10 cellular contexts compared by ENCODE assay signal in genomic region chrX:9745417-9746115, GRCh38. TPM values are rescaled to one million over a fixed set of nuclear protein-coding genes. Genes with fewer than 3 reads are reported as not detected.
DNase-seq lines count a peak whose midpoint lies in the region; ATAC-seq, FAIRE-seq and TF ChIP-seq lines count a peak whose summit lies in the region.
"Had no signal": no experiment of that assay in that cellular context is flagged by ENCODE, and none has a peak within 500 bp of the region (broad histone marks: within the 10 kb centered on the region; RNA-seq: fewer than 3 reads in every experiment).

No MANE protein-coding gene starts in this region.

- peak overlapping the region; percentile 44 for H2AFZ ChIP-seq in keratinocyte (ENCODE audit: control insufficient read depth, low read length)

- peak overlapping the region; percentile 44 for H3K4me3 Mint-ChIP-seq in activated T-helper 17 cell treated with anti-CD3 and anti-CD28 coated beads, Interleukin-2, amount 50 U/mL, for 72 hours
- H3K4me3 Mint-ChIP-seq: CD4-positive, alpha-beta T cell had no signal

- H3K27ac ChIP-seq in keratinocyte (ENCODE audit: control insufficient read depth, insufficient read depth, low read length), result peak overlapping the region; percentile 49

- no peak for ATAC-seq in activated T-helper 17 cell treated with anti-CD3 and anti-CD28 coated beads, Interleukin-2, amount 50 U/mL, for 72 hours (replicated peaks)
- ATAC-seq in HG03565 (IDR thresholded peaks at IDR 0.05; ENCODE audit: unreplicated experiment) (no peak), GM18858 (IDR thresholded peaks at IDR 0.05; ENCODE audit: unreplicated experiment) (no peak)

- H3K36me3 ChIP-seq in keratinocyte (ENCODE audit: control insufficient read depth in 2 of 2, extremely low read depth in 1 of 2, insufficient read depth in 2 of 2, low read length in 2 of 2), result no peaks in the 10 kb centered on the region
- H3K36me3 ChIP-seq: stomach had no signal

- no peaks in the 10 kb centered on the region for H4K20me1 ChIP-seq in keratinocyte (ENCODE audit: control insufficient read depth, extremely low read depth, insufficient read depth, low read length)

- H3K9me1 ChIP-seq in keratinocyte (ENCODE audit: control insufficient read depth, extremely low read depth, insufficient read depth, low read length), result no peaks in the 10 kb centered on the region

- no peaks in the 10 kb centered on the region for H3K79me2 ChIP-seq in keratinocyte (ENCODE audit: control insufficient read depth, insufficient read depth, low read length)

- peak; percentile 29 for FAIRE-seq in keratinocyte (lab: Jason Lieb, UNC)

- dilution Hi-C loops in keratinocyte (cut with MboI; ENCODE audit: extremely low pct_ligation_motif_present, low sequenced_read_pairs), result no loop called here

- no peaks in the 10 kb centered on the region for H3K36me3 Mint-ChIP-seq in activated T-helper 17 cell treated with anti-CD3 and anti-CD28 coated beads, Interleukin-2, amount 50 U/mL, for 72 hours (ENCODE audit: low read depth)

- DNase-seq in A172 (ENCODE audit: low spot score), result peak; percentile 93
- peak; percentile 90 for DNase-seq in HT1080 (ENCODE audit: low read depth)
- DNase-seq in keratinocyte (ENCODE audit: low read depth, low spot score), result no peak
- DNase-seq in SHP77 treated with DMSO at 0.1 percent for 48 hours (lab: John Stamatoyannopoulos, UW), result no peak
- no peak for DNase-seq in stimulated activated naive CD4-positive, alpha-beta T cell (lab: John Stamatoyannopoulos, UW)
- DNase-seq: CD4-positive, alpha-beta T cell; stomach had no signal

- H3K27me3 ChIP-seq in keratinocyte (ENCODE audit: control insufficient read depth, extremely low read depth, insufficient read depth, low read length), result no peaks in the 10 kb centered on the region
- H3K27me3 ChIP-seq: stomach had no signal

- no peak for TF ChIP-seq CTCF in keratinocyte (optimal IDR thresholded peaks at IDR 0.05 in 1 of 3, IDR thresholded peaks at IDR 0.05 in 1 of 3, conservative IDR thresholded peaks at IDR 0.05 in 1 of 3; ENCODE audit: extremely low read depth in 1 of 3, insufficient read depth in 2 of 3, low read length in 3 of 3)

- peak overlapping the region; percentile 44 for H3K4me2 ChIP-seq in keratinocyte (ENCODE audit: control insufficient read depth, extremely low read depth, insufficient read depth, low read depth, low read length)

- H3K4me1 ChIP-seq in keratinocyte (ENCODE audit: control insufficient read depth, extremely low read depth, insufficient read depth, low read length), result peaks cover 13% of the 10 kb centered on the region
- H3K4me1 ChIP-seq: stomach had no signal

- peak overlapping the region; percentile 51 for H3K27ac Mint-ChIP-seq in activated T-helper 17 cell treated with anti-CD3 and anti-CD28 coated beads, Interleukin-2, amount 50 U/mL, for 72 hours
- H3K27ac Mint-ChIP-seq: CD4-positive, alpha-beta T cell had no signal

- no peaks in the 10 kb centered on the region for H3K9me3 ChIP-seq in keratinocyte (ENCODE audit: control insufficient read depth, low read depth, low read length)
- H3K9me3 ChIP-seq: stomach had no signal

- H3K4me3 ChIP-seq in keratinocyte (ENCODE audit: control insufficient read depth in 2 of 3, extremely low read depth in 1 of 3, insufficient read depth in 2 of 3, low read depth in 1 of 3, low read length in 3 of 3), result no peak overlapping the region
- H3K4me3 ChIP-seq: stomach had no signal

- no peak overlapping the region for H3K9ac ChIP-seq in keratinocyte (ENCODE audit: control insufficient read depth, extremely low read depth, insufficient read depth, low read length)

- H3K9me3 Mint-ChIP-seq in activated T-helper 17 cell treated with anti-CD3 and anti-CD28 coated beads, Interleukin-2, amount 50 U/mL, for 72 hours, result peaks cover 4% of the 10 kb centered on the region

- no peaks in the 10 kb centered on the region for H3K27me3 Mint-ChIP-seq in activated T-helper 17 cell treated with anti-CD3 and anti-CD28 coated beads, Interleukin-2, amount 50 U/mL, for 72 hours
- H3K27me3 Mint-ChIP-seq: CD4-positive, alpha-beta T cell had no signal

- H3K4me1 Mint-ChIP-seq in activated T-helper 17 cell treated with anti-CD3 and anti-CD28 coated beads, Interleukin-2, amount 50 U/mL, for 72 hours, result peaks cover 6% of the 10 kb centered on the region

RNA-seq across cellular contexts. Expression of gene GPR143, which starts 20.1 kb away (rescaled TPM):
- 0.98 and 1.4 TPM in 2 replicates for total RNA-seq in A172 (2014; rRNA removed; shearing (Covaris generic))
- total RNA-seq in HT1080 (2014; rRNA removed; shearing (Covaris generic)), result 0.59 and 2.1 TPM in 2 replicates
- polyA plus RNA-seq in HT1080 (2015; cell fraction: cytosol; rRNA removed), result 0.33 and 0.60 TPM in 2 replicates
- polyA plus RNA-seq in HT1080 (2015; cell fraction: nucleus; rRNA removed), result 0.35 and 0.36 TPM in 2 replicates
- not detected for total RNA-seq in activated T-helper 17 cell treated with anti-CD3 and anti-CD28 coated beads, Interleukin-2, amount 50 U/mL, for 72 hours
- 0.28 to 0.62 TPM (median 0.33 TPM) in 3 replicates for polyA plus RNA-seq in keratinocyte
- 0.54 TPM for polyA plus RNA-seq in keratinocyte (2011; ENCODE audit: low read depth)
- 0.39 and 0.51 TPM in 2 replicates for polyA plus RNA-seq in keratinocyte (2011; cell fraction: cytosol; rRNA removed)
- 0.43 and 0.75 TPM in 2 replicates for polyA plus RNA-seq in keratinocyte (2011; cell fraction: nucleus; rRNA removed)
- 0.32 and 0.44 TPM in 2 replicates for polyA plus RNA-seq in keratinocyte (2012; ENCODE audit: low replicate concordance)
- 0.13 to 4.4 TPM (median 1.1 TPM) in 3 replicates for polyA minus RNA-seq in keratinocyte
- 2.7 TPM for polyA minus RNA-seq in keratinocyte (2011; cell fraction: cytosol; rRNA and poly(A)+ RNA removed)
- polyA minus RNA-seq in keratinocyte (2011; cell fraction: nucleus; rRNA and poly(A)+ RNA removed), result 0.85 TPM in 1 of 2 replicates, not detected in the other
- total RNA-seq: CD4-positive, alpha-beta T cell had no signal

RNA-seq across cellular contexts. Expression of gene SHROOM2, which starts 40.7 kb away (rescaled TPM):
- 1.4 and 2.8 TPM in 2 replicates for total RNA-seq in A172 (2014; rRNA removed; shearing (Covaris generic))
- total RNA-seq in HT1080 (2014; rRNA removed; shearing (Covaris generic)), result 2.1 and 3.2 TPM in 2 replicates
- polyA plus RNA-seq in HT1080 (2015; cell fraction: cytosol; rRNA removed), result 7.0 and 8.2 TPM in 2 replicates
- 6.4 and 8.7 TPM in 2 replicates for polyA plus RNA-seq in HT1080 (2015; cell fraction: nucleus; rRNA removed)
- total RNA-seq in activated T-helper 17 cell treated with anti-CD3 and anti-CD28 coated beads, Interleukin-2, amount 50 U/mL, for 72 hours, result not detected
- polyA plus RNA-seq in keratinocyte, result 1.8 to 6.6 TPM (median 3.3 TPM) in 3 replicates
- polyA plus RNA-seq in keratinocyte (2011; ENCODE audit: low read depth), result 4.2 TPM
- 2.9 and 3.5 TPM in 2 replicates for polyA plus RNA-seq in keratinocyte (2011; cell fraction: cytosol; rRNA removed)
- polyA plus RNA-seq in keratinocyte (2011; cell fraction: nucleus; rRNA removed), result 6.8 and 8.1 TPM in 2 replicates
- polyA plus RNA-seq in keratinocyte (2012; ENCODE audit: low replicate concordance), result 3.0 and 9.2 TPM in 2 replicates
- polyA minus RNA-seq in keratinocyte, result 3.3 to 5.6 TPM (median 5.6 TPM) in 3 replicates
- 5.0 TPM for polyA minus RNA-seq in keratinocyte (2011; cell fraction: cytosol; rRNA and poly(A)+ RNA removed)
- 4.0 and 6.6 TPM in 2 replicates for polyA minus RNA-seq in keratinocyte (2011; cell fraction: nucleus; rRNA and poly(A)+ RNA removed)
- total RNA-seq: CD4-positive, alpha-beta T cell had no signal

Comparison
In these comparisons a context has a peak if more than half of its experiments do, and no peak if none do; other contexts are left out.
1. DNase-seq: peak in A172 (single experiment) and HT1080 (single experiment); none in keratinocyte (single experiment), SHP77 treated with DMSO at 0.1 percent for 48 hours (single experiment) and stimulated activated naive CD4-positive, alpha-beta T cell (0 of 6).